16 cellular contexts compared by ENCODE assay signal in the genomic region with DNA sequence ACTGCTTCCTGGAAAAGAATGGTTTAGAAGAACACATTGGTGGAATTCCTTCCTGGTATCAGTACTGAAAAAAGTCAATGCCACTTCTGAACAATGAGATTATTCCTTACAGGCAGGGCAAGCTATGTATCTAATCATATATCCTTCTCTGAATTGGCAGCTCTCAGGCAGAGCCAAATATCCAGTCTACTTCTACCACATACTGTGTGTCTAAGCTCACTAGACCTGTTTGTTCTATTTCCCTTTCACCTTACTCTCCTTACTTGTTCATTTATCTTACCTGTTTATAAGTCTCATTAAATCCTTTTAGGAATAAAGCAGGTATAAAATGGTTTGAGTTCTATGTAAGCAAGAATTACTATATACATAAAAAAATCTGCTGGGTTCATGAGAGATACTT. TPM values are rescaled to one million over a fixed set of nuclear protein-coding genes. Genes with fewer than 3 reads are reported as not detected.
DNase-seq lines count a peak whose midpoint lies in the region; ATAC-seq, FAIRE-seq and TF ChIP-seq lines count a peak whose summit lies in the region.
"Had no signal": no experiment of that assay in that cellular context is flagged by ENCODE, and none has a peak within 500 bp of the region (broad histone marks: within the 10 kb centered on the region; RNA-seq: fewer than 3 reads in every experiment).

No MANE protein-coding gene starts in this region.

- H3K9ac ChIP-seq in mammary epithelial cell (ENCODE audit: insufficient read depth, low read length) (no peak overlapping the region), Loucy (ENCODE audit: low read depth, low read length, poor library complexity, severe bottlenecking) (no peak overlapping the region)
- H3K9ac ChIP-seq: BLaER1 treated with 17β-estradiol and CSF1 and Interleukin-3, amounts not matched to agents 10 nM and 100 nM had no signal

- H3K4me2 ChIP-seq in mammary epithelial cell (ENCODE audit: insufficient read depth, low read depth, low read length) (no peak overlapping the region), Loucy (ENCODE audit: low read depth, low read length, poor library complexity, severe bottlenecking) (peak overlapping the region; percentile 36)

- H3K27me3 ChIP-seq in breast epithelium (no peaks in the 10 kb centered on the region), mammary epithelial cell (ENCODE audit: insufficient read depth, low read length) (no peaks in the 10 kb centered on the region), Loucy (ENCODE audit: insufficient read depth, low read length, poor library complexity, severe bottlenecking) (no peaks in the 10 kb centered on the region)
- H3K27me3 ChIP-seq: BLaER1 treated with 17β-estradiol and CSF1 and Interleukin-3, amounts not matched to agents 10 nM and 100 nM had no signal

- BruUV-seq in mammary epithelial cell (replicated peaks; lab: Mats Ljungman, UMichigan), result no TSS peak

- no peaks in the 10 kb centered on the region for H3K9me2 ChIP-seq in Loucy (replicated peaks; ENCODE audit: low read depth, low read length)

- in situ Hi-C loops in mammary epithelial cell (cut with MboI; ENCODE audit: low sequenced_read_pairs in 2 of 2), result no loop called here

- H2AFZ ChIP-seq in mammary epithelial cell (ENCODE audit: low read depth, low read length) (no peak overlapping the region), Loucy (ENCODE audit: low read length) (no peak overlapping the region)

- TF ChIP-seq CTCF in breast epithelium (IDR thresholded peaks at IDR 0.05) (no peak), mammary epithelial cell (conservative IDR thresholded peaks at IDR 0.05 in 1 of 2, IDR thresholded peaks at IDR 0.05 in 1 of 2; ENCODE audit: extremely low read depth in 1 of 2, insufficient read depth in 1 of 2, low read depth in 1 of 2, low read length in 2 of 2) (no peak), Loucy (conservative IDR thresholded peaks at IDR 0.05; ENCODE audit: low read length) (no peak), mesothelial cell of epicardium (IDR thresholded peaks at IDR 0.05; ENCODE audit: unreplicated experiment) (no peak)

- peaks cover 41% of the 10 kb centered on the region for H3K36me3 Mint-ChIP-seq in mesothelial cell of epicardium

- H3K9me3 ChIP-seq in breast epithelium, result no peaks in the 10 kb centered on the region
- no peaks in the 10 kb centered on the region for H3K9me3 ChIP-seq in mammary epithelial cell (replicated peaks; ENCODE audit: insufficient read depth, low read length)
- no peaks in the 10 kb centered on the region for H3K9me3 ChIP-seq in Loucy (ENCODE audit: insufficient read depth, low read depth, low read length)

- H3K4me1 ChIP-seq in breast epithelium, result peaks cover 0 to 4% of the 10 kb centered on the region in 2 donors
- peaks cover 8% of the 10 kb centered on the region for H3K4me1 ChIP-seq in mammary epithelial cell (ENCODE audit: insufficient read depth, low read length)
- peaks cover 50% of the 10 kb centered on the region for H3K4me1 ChIP-seq in Loucy (ENCODE audit: insufficient read depth, low read length, poor library complexity, severe bottlenecking)

- H3K36me3 ChIP-seq in breast epithelium (no peaks in the 10 kb centered on the region), mammary epithelial cell (ENCODE audit: insufficient read depth, low read length) (no peaks in the 10 kb centered on the region), Loucy (ENCODE audit: insufficient read depth, low read length) (peaks cover 10% of the 10 kb centered on the region; the same call in 1 of the 2 replicates)

- H3K79me2 ChIP-seq in mammary epithelial cell (ENCODE audit: insufficient read depth, low read length) (no peaks in the 10 kb centered on the region), Loucy (ENCODE audit: insufficient read depth, low read length) (peaks cover 48% of the 10 kb centered on the region)

- dilution Hi-C loops in mammary epithelial cell (cut with HindIII; ENCODE audit: low sequenced_read_pairs), result no loop called here

- H3K4me1 Mint-ChIP-seq in mesothelial cell of epicardium, result peaks cover 46% of the 10 kb centered on the region

- intact Hi-C loops in breast epithelium (cut with DNase I; ENCODE audit: low total_unique reads) (loop anchor here (5.0 kb wide), 1 partner anchor 716 kb away; no protein-coding TSS in a partner anchor), mammary epithelial cell (cut with micrococcal nuclease) (no loop called here)

- H3K27me3 Mint-ChIP-seq in mesothelial cell of epicardium (ENCODE audit: low read depth), result no peaks in the 10 kb centered on the region
- H3K27me3 Mint-ChIP-seq: CD4-positive, CD25-positive, alpha-beta regulatory T cell had no signal

- no peak overlapping the region for H3K4me3 ChIP-seq in breast epithelium
- no peak overlapping the region for H3K4me3 ChIP-seq in mammary epithelial cell (replicated peaks in 1 of 3; ENCODE audit: insufficient read depth in 1 of 3, low read depth in 2 of 3, low read length in 3 of 3)
- no peak overlapping the region for H3K4me3 ChIP-seq in Loucy (ENCODE audit: low read length, poor library complexity, severe bottlenecking)
- H3K4me3 ChIP-seq: BLaER1 treated with 17β-estradiol and CSF1 and Interleukin-3, amounts not matched to agents 10 nM and 100 nM had no signal

- H3K27ac Mint-ChIP-seq in mesothelial cell of epicardium, result peak overlapping the region; percentile 41
- H3K27ac Mint-ChIP-seq: CD4-positive, CD25-positive, alpha-beta regulatory T cell had no signal

- DNase-seq in breast epithelium (ENCODE audit: low spot score in 2 of 2), result no peak
- no peak for DNase-seq in mammary epithelial cell
- DNase-seq in mesothelial cell of epicardium (ENCODE audit: low spot score in 2 of 2, unreplicated experiment in 2 of 2), result no peak
- DNase-seq in stimulated activated CD4-positive, alpha-beta T cell treated with anti-CD3 and anti-CD28 coated beads, Interleukin-4, amount 100 ng/mL, for 24 hours, result no peak
- no peak for DNase-seq in urothelium cell line (ENCODE audit: low spot score)
- DNase-seq: ACHN; CD4-positive, CD25-positive, alpha-beta regulatory T cell; DMS53; GF-D8; IMR-90 had no signal

- H3K4me3 Mint-ChIP-seq in mesothelial cell of epicardium, result no peak overlapping the region

- CTCF ChIA-PET in mammary epithelial cell (lab: Charles Lee; ENCODE audit: low non-redundant PET), result no interaction called here

- H3K27ac ChIP-seq in breast epithelium, result peak overlapping the region; percentile 24 to 40
- H3K27ac ChIP-seq in mammary epithelial cell (ENCODE audit: insufficient read depth, low read depth, low read length), result no peak overlapping the region
- H3K27ac ChIP-seq: BLaER1 treated with 17β-estradiol and CSF1 and Interleukin-3, amounts not matched to agents 10 nM and 100 nM; HL-60 had no signal

- H4K20me1 ChIP-seq in mammary epithelial cell (ENCODE audit: insufficient read depth, low read length) (no peaks in the 10 kb centered on the region), Loucy (ENCODE audit: insufficient read depth, low read length, poor library complexity, severe bottlenecking) (no peaks in the 10 kb centered on the region)

- no peak for ATAC-seq in GM18520 (IDR thresholded peaks at IDR 0.05; ENCODE audit: unreplicated experiment)
- ATAC-seq: HCT116 had no signal

- no peak for FAIRE-seq in urothelium cell line (lab: Jason Lieb, UNC)
- FAIRE-seq: H54 had no signal

- peaks cover 7% of the 10 kb centered on the region for H3K9me3 Mint-ChIP-seq in mesothelial cell of epicardium

- no peak for TF ChIP-seq POLR2A in breast epithelium (IDR thresholded peaks at IDR 0.05)

- no peaks in the 10 kb centered on the region; the same call in 1 of the 2 replicates for H3F3A ChIP-seq in Loucy (ENCODE audit: low read depth)

RNA-seq across cellular contexts. Expression of a gene that starts 8.3 kb away (rescaled TPM):
- total RNA-seq in breast epithelium (10 to 100 TPM; 35.1 to 58.7 (median 46.7) TPM), mammary epithelial cell (10 to 100 TPM in 1 of 2 donors, 1 to 10 TPM in 1; 9.9 to 20.8 TPM), mesothelial cell of epicardium (32.3 to 37.2 TPM (median 36.6 TPM) in 3 replicates)
- polyA plus RNA-seq in mammary epithelial cell, result 11.1 TPM
- polyA minus RNA-seq in mammary epithelial cell, result 8.0 TPM
